8 cellular contexts compared by ENCODE assay signal in genomic region chr4:2964077-2964471, GRCh38. TPM values are rescaled to one million over a fixed set of nuclear protein-coding genes. Genes with fewer than 3 reads are reported as not detected.
DNase-seq lines count a peak whose midpoint lies in the region; ATAC-seq and TF ChIP-seq lines count a peak whose summit lies in the region.

No MANE protein-coding gene starts in this region.

- peak overlapping the region; percentile 75 for H3K27ac Mint-ChIP-seq in activated CD4-positive, alpha-beta T cell treated with anti-CD3 and anti-CD28 coated beads, Interleukin-2, amount 10 ng/mL, durations not matched to agents 7 days and 5 days

- peak overlapping the region; percentile 81 for H3K4me3 Mint-ChIP-seq in activated CD4-positive, alpha-beta T cell treated with anti-CD3 and anti-CD28 coated beads, Interleukin-2, amount 10 ng/mL, durations not matched to agents 7 days and 5 days

- H3K27me3 Mint-ChIP-seq in activated CD4-positive, alpha-beta T cell treated with anti-CD3 and anti-CD28 coated beads, Interleukin-2, amount 10 ng/mL, durations not matched to agents 7 days and 5 days: peaks cover 3% of the 10 kb centered on the region

- no peaks in the 10 kb centered on the region for H3K9me3 Mint-ChIP-seq in activated CD4-positive, alpha-beta T cell treated with anti-CD3 and anti-CD28 coated beads, Interleukin-2, amount 10 ng/mL, durations not matched to agents 7 days and 5 days

- intact Hi-C loops in left colon (cut with DNase I, micrococcal nuclease): no loop called here

- ATAC-seq in left colon (peak; percentile 7), GM21576 (IDR thresholded peaks at IDR 0.05; ENCODE audit: unreplicated experiment) (no peak), GM18868 (IDR thresholded peaks at IDR 0.05; ENCODE audit: unreplicated experiment) (no peak)

- POLR2A ChIA-PET in activated CD4-positive, alpha-beta T cell treated with anti-CD3 and anti-CD28 coated beads, Interleukin-2, amount 10 ng/mL, durations not matched to agents 7 days and 5 days (lab: Charles Lee): no interaction called here

- in situ Hi-C loops in astrocyte of the spinal cord (cut with HindIII; ENCODE audit: low sequenced_read_pairs): no loop called here

- DNase-seq in activated CD4-positive, alpha-beta T cell treated with anti-CD3 and anti-CD28 coated beads, Interleukin-2, amount 10 ng/mL, durations not matched to agents 7 days and 5 days: no peak
- no peak for DNase-seq in activated CD4-positive, alpha-beta T cell treated with anti-CD3 and anti-CD28 coated beads for 4 hours
- no peak for DNase-seq in astrocyte of the spinal cord (ENCODE audit: low read depth, low spot score)
- no peak for DNase-seq in left colon
- peak; percentile 13 for DNase-seq in superior temporal gyrus (ENCODE audit: extremely low spot score)
- DNase-seq in DMS79 treated with DMSO at 0.1 percent for 48 hours (lab: John Stamatoyannopoulos, UW): no peak

- CTCF ChIA-PET in activated CD4-positive, alpha-beta T cell treated with anti-CD3 and anti-CD28 coated beads, Interleukin-2, amount 10 ng/mL, durations not matched to agents 7 days and 5 days (lab: Charles Lee): interaction anchor here (0.7 to 2.1 kb wide), 15 partner anchors 8 to 329 kb away, joined by 3 to 10 read pairs (median 4); no protein-coding TSS in a partner anchor

- peaks cover 28% of the 10 kb centered on the region for H3K4me1 Mint-ChIP-seq in activated CD4-positive, alpha-beta T cell treated with anti-CD3 and anti-CD28 coated beads, Interleukin-2, amount 10 ng/mL, durations not matched to agents 7 days and 5 days

- no peak for TF ChIP-seq CTCF in astrocyte of the spinal cord (IDR thresholded peaks at IDR 0.05; ENCODE audit: low read depth, low read length)

- H3K4me3 ChIP-seq in astrocyte of the spinal cord (ENCODE audit: low read depth, low read length): peak overlapping the region; percentile 90

- H3K36me3 Mint-ChIP-seq in activated CD4-positive, alpha-beta T cell treated with anti-CD3 and anti-CD28 coated beads, Interleukin-2, amount 10 ng/mL, durations not matched to agents 7 days and 5 days (ENCODE audit: low read depth): peaks cover 11% of the 10 kb centered on the region

RNA-seq across cellular contexts. Expression of gene GRK4, which starts 0.7 kb away (rescaled TPM):
- 1 to 10 TPM; 2.5 to 5.2 TPM for total RNA-seq in activated CD4-positive, alpha-beta T cell treated with anti-CD3 and anti-CD28 coated beads, Interleukin-2, amount 10 ng/mL, durations not matched to agents 7 days and 5 days
- 1 to 10 TPM; 1.7 to 3.9 TPM for total RNA-seq in left colon

RNA-seq across cellular contexts. Expression of gene NOP14, which starts 0.9 kb away (rescaled TPM):
- 10 to 100 TPM; 49.1 to 50.7 TPM for total RNA-seq in activated CD4-positive, alpha-beta T cell treated with anti-CD3 and anti-CD28 coated beads, Interleukin-2, amount 10 ng/mL, durations not matched to agents 7 days and 5 days
- total RNA-seq in left colon: 10 to 100 TPM; 20.4 to 22.9 TPM
